In the genomic region with DNA sequence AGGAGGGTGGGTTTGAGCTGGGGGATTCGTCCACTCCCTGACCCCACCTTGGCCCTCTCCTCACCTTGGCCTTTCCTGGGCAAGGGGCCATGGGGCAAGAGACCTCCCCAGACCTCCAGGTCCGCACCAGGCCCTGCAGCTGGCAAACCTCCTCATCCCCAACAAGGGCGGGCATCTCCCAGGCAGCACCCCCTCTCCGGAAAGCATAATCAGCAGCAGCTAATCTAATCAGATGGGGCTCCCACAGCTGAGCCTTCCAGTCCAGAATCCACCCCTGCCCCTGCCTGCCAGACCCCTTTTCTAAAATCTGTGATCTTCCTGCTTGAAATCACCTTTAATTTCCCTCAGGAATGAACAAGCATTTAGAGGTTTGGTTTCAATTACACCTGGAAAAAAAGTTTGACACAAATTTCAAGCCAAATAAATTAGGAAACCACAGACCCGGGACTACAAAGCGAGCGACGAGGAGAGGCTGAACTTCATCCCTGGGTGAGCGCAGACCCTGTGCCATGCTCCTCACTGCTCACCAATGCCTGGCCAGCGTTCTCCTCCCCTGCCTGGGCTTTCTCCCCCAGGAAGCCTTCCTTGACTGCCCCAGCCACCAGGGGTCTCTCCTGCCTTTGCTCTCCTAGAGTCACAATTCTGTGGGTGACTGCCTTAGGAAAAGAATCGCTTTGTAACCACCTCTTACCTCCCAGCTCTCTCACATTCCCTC, we compare ENCODE assay signal across 16 cellular contexts.
DNase-seq lines count a peak whose midpoint lies in the region; ATAC-seq and TF ChIP-seq lines count a peak whose summit lies in the region.
"Had no signal": no experiment of that assay in that cellular context is flagged by ENCODE, and none has a peak within 500 bp of the region (broad histone marks: within the 10 kb centered on the region; RNA-seq: fewer than 3 reads in every experiment).

No MANE protein-coding gene starts in this region.

- H3K27ac ChIP-seq in OCI-LY1 (ENCODE audit: low read depth, low read length, poor library complexity, severe bottlenecking), result no peak overlapping the region
- H3K27ac ChIP-seq: lower lobe of right lung, right lobe of liver had no signal

- H4K20me1 ChIP-seq in OCI-LY1 (ENCODE audit: insufficient read depth, low read length), result no peaks in the 10 kb centered on the region

- peak; percentile 11 for TF ChIP-seq CTCF in GM12865 (IDR thresholded peaks at IDR 0.05; ENCODE audit: insufficient read depth, low read depth, low read length, missing control alignments)
- peak; percentile 16; the same call in 1 of the 2 replicates for TF ChIP-seq CTCF in OCI-LY1 (IDR thresholded peaks at IDR 0.05; ENCODE audit: low read length)

- no peaks in the 10 kb centered on the region for H3K9me2 ChIP-seq in OCI-LY1 (ENCODE audit: low read depth, low read length)

- no peaks in the 10 kb centered on the region for H3K36me3 ChIP-seq in OCI-LY1 (ENCODE audit: insufficient read depth, low read length)
- H3K36me3 ChIP-seq: lower lobe of right lung, right lobe of liver had no signal

- no peak overlapping the region for H3K4me3 ChIP-seq in GM12865 (ENCODE audit: low read depth, low read length)
- no peak overlapping the region for H3K4me3 ChIP-seq in OCI-LY1 (ENCODE audit: low read depth, low read length, poor library complexity, severe bottlenecking)
- H3K4me3 ChIP-seq: lower lobe of right lung, right lobe of liver had no signal

- H3K9me3 ChIP-seq in OCI-LY1 (ENCODE audit: low read length), result no peaks in the 10 kb centered on the region
- H3K9me3 ChIP-seq: lower lobe of right lung, right lobe of liver had no signal

- H3K9ac ChIP-seq in OCI-LY1 (ENCODE audit: low read length), result no peak overlapping the region

- H3K4me2 ChIP-seq in OCI-LY1 (ENCODE audit: low read length), result no peak overlapping the region

- no peaks in the 10 kb centered on the region for H3K4me1 ChIP-seq in OCI-LY1 (ENCODE audit: insufficient read depth, low read length, severe bottlenecking)
- H3K4me1 ChIP-seq: lower lobe of right lung, right lobe of liver had no signal

- DNase-seq in ACHN, result peak; percentile 15
- no peak for DNase-seq in GM12865 (ENCODE audit: low read depth)
- DNase-seq in islet precursor cell, result peak; percentile 76
- no peak for DNase-seq in NOMO-1 (lab: John Stamatoyannopoulos, UW; ENCODE audit: unreplicated experiment in 2 of 2)
- DNase-seq in NCI-H2196 treated with DMSO at 0.1 percent for 48 hours (lab: John Stamatoyannopoulos, UW; ENCODE audit: unreplicated experiment), result no peak
- DNase-seq: activated CD4-positive, alpha-beta memory T cell treated with anti-CD3 and anti-CD28 coated beads for 36 hours; anterior cingulate cortex; GOT3; lower lobe of right lung; NCI-H226; right lobe of liver; stimulated activated naive CD4-positive, alpha-beta T cell; T1000 had no signal

- in situ Hi-C loops in ACHN (cut with HindIII; ENCODE audit: low pct_ligation_motif_present, low pct_unique_long_range_greater_than_20kb, low sequenced_read_pairs), result no loop called here

- ATAC-seq in HG03108 (IDR thresholded peaks at IDR 0.05; ENCODE audit: unreplicated experiment) (no peak), HG03139 (IDR thresholded peaks at IDR 0.05; ENCODE audit: unreplicated experiment) (no peak)
- ATAC-seq: lower lobe of right lung had no signal

- H3K27me3 ChIP-seq in OCI-LY1 (ENCODE audit: insufficient read depth, low read length), result no peaks in the 10 kb centered on the region
- H3K27me3 ChIP-seq: right lobe of liver had no signal

- H3K79me2 ChIP-seq in OCI-LY1 (ENCODE audit: insufficient read depth, low read length), result no peaks in the 10 kb centered on the region

- no peaks in the 10 kb centered on the region for H3F3A ChIP-seq in OCI-LY1 (ENCODE audit: insufficient read depth, low read length)

- H2AFZ ChIP-seq in OCI-LY1 (ENCODE audit: low read length), result no peak overlapping the region

Comparison
In these comparisons a context has a peak if more than half of its experiments do, and no peak if none do; other contexts are left out.
1. DNase-seq: peak in ACHN (single experiment) and islet precursor cell (single experiment); none in GM12865 (single experiment), NOMO-1 (0 of 2) and NCI-H2196 treated with DMSO at 0.1 percent for 48 hours (single experiment).